11 cellular contexts compared by ENCODE assay signal in the genomic region with DNA sequence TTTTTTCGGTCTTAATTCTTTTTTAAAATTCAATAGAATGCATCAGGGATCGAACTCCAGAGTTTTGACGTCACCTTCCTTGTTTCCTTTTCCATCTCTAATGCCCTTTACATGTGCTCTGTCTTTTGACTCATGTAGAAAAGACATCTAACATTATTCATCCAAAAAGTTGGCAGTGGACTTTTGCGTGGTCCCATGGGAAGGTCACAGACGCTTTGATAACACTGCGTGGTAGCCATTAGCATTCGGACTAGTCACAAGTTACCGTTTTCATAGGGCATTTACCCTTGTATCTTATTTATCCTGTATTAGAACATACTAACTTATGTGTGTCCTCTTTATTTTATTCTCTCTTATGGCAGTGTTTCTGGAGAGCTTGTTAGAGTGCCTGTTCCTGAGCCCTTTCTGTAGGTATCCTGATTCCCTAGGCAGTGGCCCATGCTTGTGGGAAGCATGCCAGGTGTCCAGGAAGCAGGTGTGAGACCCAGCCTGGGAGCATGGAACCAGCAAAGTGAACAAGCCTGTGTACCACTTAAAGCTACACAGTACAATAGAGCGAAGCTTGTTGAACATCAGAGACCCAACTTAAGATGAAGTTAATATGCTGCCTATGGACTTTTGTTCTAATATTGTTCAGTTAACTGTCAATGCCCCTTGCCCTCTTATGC.
A peak's percentile ranks its signal among the peaks of the same experiment; 100 is the strongest.
DNase-seq lines count a peak whose midpoint lies in the region; ATAC-seq and TF ChIP-seq lines count a peak whose summit lies in the region.
"Had no signal": no experiment of that assay in that cellular context is flagged by ENCODE, and none has a peak within 500 bp of the region (broad histone marks: within the 10 kb centered on the region; RNA-seq: fewer than 3 reads in every experiment).

No MANE protein-coding gene starts in this region.

- no peak for TF ChIP-seq CTCF in glutamatergic neuron (IDR thresholded peaks at IDR 0.05; ENCODE audit: partially characterized antibody, unreplicated experiment)

- peak overlapping the region; percentile 65 for H3K27ac Mint-ChIP-seq in activated naive CD4-positive, alpha-beta T cell treated with anti-CD3 and anti-CD28 coated beads, Interleukin-2, amount 50 U/mL, for 24 hours
- peak overlapping the region; percentile 98 for H3K27ac Mint-ChIP-seq in glutamatergic neuron (ENCODE audit: unreplicated experiment)

- H3K4me1 Mint-ChIP-seq in activated naive CD4-positive, alpha-beta T cell treated with anti-CD3 and anti-CD28 coated beads, Interleukin-2, amount 50 U/mL, for 24 hours = peaks cover 76% of the 10 kb centered on the region
- peaks cover 80% of the 10 kb centered on the region for H3K4me1 Mint-ChIP-seq in glutamatergic neuron (ENCODE audit: low read depth, unreplicated experiment)

- no peak overlapping the region for H3K4me3 Mint-ChIP-seq in activated naive CD4-positive, alpha-beta T cell treated with anti-CD3 and anti-CD28 coated beads, Interleukin-2, amount 50 U/mL, for 24 hours
- H3K4me3 Mint-ChIP-seq in glutamatergic neuron (ENCODE audit: unreplicated experiment) = peak overlapping the region; percentile 55

- no peaks in the 10 kb centered on the region for H3K9me3 Mint-ChIP-seq in activated naive CD4-positive, alpha-beta T cell treated with anti-CD3 and anti-CD28 coated beads, Interleukin-2, amount 50 U/mL, for 24 hours
- peaks cover 18% of the 10 kb centered on the region for H3K9me3 Mint-ChIP-seq in glutamatergic neuron (ENCODE audit: unreplicated experiment)

- peaks cover 0 to 16% (median 0%) of the 10 kb centered on the region in 5 donors for H3K36me3 ChIP-seq in subcutaneous abdominal adipose tissue (ENCODE audit: control insufficient read depth in 5 of 5, insufficient read depth in 5 of 5, low read length in 5 of 5)

- peaks cover 3% of the 10 kb centered on the region for H3K36me3 Mint-ChIP-seq in activated naive CD4-positive, alpha-beta T cell treated with anti-CD3 and anti-CD28 coated beads, Interleukin-2, amount 50 U/mL, for 24 hours
- H3K36me3 Mint-ChIP-seq in glutamatergic neuron (ENCODE audit: unreplicated experiment) = peaks cover 4% of the 10 kb centered on the region

- no peak for DNase-seq in activated naive CD4-positive, alpha-beta T cell (lab: John Stamatoyannopoulos, UW)
- DNase-seq in NCI-H69 (lab: John Stamatoyannopoulos, UW) (peak; percentile 80), glutamatergic neuron (no peak), NCI-H2227 treated with DMSO at 0.1 percent for 48 hours (lab: John Stamatoyannopoulos, UW) (no peak), hippocampal formation (lab: John Stamatoyannopoulos, UW) (no peak)
- DNase-seq: activated naive CD4-positive, alpha-beta T cell treated with Interleukin-2 at 50 U/mL for 16 hours; effector CD8-positive, alpha-beta T cell; HCEC 1CT had no signal

- H3K4me3 ChIP-seq in subcutaneous abdominal adipose tissue (ENCODE audit: low read depth in 1 of 5, low read length in 5 of 5) = no peak overlapping the region

- no peak for ATAC-seq in HG03108 (IDR thresholded peaks at IDR 0.05; ENCODE audit: unreplicated experiment)

- peak overlapping the region; percentile 24 for H3K27ac ChIP-seq in subcutaneous abdominal adipose tissue (ENCODE audit: low read depth, low read length)

- no peaks in the 10 kb centered on the region for H3K27me3 ChIP-seq in subcutaneous abdominal adipose tissue (ENCODE audit: control insufficient read depth in 5 of 5, insufficient read depth in 4 of 5, low read length in 5 of 5)

- H3K4me1 ChIP-seq in subcutaneous abdominal adipose tissue (ENCODE audit: control insufficient read depth in 5 of 5, insufficient read depth in 5 of 5, low read length in 5 of 5) = peaks cover 5 to 66% (median 27%) of the 10 kb centered on the region in 5 donors

- H3K27me3 Mint-ChIP-seq in activated naive CD4-positive, alpha-beta T cell treated with anti-CD3 and anti-CD28 coated beads, Interleukin-2, amount 50 U/mL, for 24 hours = no peaks in the 10 kb centered on the region
- peaks cover 15% of the 10 kb centered on the region for H3K27me3 Mint-ChIP-seq in glutamatergic neuron (ENCODE audit: unreplicated experiment)

- H3K9me3 ChIP-seq in subcutaneous abdominal adipose tissue (ENCODE audit: control insufficient read depth in 5 of 5, low read length in 5 of 5) = no peaks in the 10 kb centered on the region

- no peak overlapping the region for H3K9ac ChIP-seq in subcutaneous abdominal adipose tissue (ENCODE audit: low read length in 5 of 5)
